In the genomic region with DNA sequence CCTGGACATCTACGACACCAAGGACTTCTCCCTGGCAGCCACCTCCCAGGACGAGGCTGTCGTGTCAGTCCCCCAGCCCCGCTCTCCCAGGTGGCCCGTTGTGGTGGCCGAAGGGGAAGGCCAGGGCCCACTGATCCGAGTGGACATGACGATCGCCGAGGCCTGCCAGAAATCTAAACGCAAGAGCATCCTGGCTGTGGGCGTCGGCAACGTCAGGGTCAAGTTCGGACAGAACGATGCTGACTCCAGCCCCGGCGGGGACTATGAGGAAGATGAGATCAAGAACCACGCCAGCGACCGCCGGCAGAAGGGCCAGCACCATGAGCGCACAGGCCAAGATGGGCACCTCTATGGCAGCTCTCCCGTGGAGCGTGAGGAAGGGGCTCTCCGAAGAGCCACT, we compare ENCODE assay signal across 3 cellular contexts.
"Had no signal": no experiment of that assay in that cellular context is flagged by ENCODE, and none has a peak within 500 bp of the region (broad histone marks: within the 10 kb centered on the region; RNA-seq: fewer than 3 reads in every experiment).

No MANE protein-coding gene starts in this region.

- DNase-seq: GDM1, GF-D8 had no signal

- H3K4me3 ChIP-seq: GM12878 had no signal

- ATAC-seq: GM12878 had no signal
